ENCODE assay signal across 14 cellular contexts in the genomic region with DNA sequence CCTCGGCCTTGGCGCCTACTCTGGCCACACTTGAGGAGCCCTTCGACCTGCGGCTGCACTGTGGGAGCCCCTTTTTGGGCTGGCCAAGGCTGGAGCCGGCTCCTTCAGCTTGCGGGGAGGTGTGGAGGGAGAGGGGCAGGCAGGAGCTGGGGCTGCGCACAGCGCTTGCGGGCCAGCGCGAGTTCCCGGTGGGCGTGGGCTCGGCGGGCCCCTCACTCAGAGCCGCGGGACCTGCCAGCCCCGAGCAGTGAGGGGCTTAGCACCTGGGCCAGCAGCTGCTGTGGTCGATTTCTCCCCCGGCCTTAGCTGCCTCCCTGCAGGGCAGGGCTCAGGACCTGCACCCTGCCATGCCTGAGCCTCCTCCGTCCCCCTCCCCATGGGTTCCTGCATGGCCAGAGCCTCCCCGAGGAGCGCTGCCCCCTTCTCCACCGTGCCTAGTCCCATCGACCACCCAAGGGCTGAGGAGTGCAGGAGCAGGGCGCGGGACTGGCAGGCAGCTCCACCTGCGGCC.
"Had no signal": no experiment of that assay in that cellular context is flagged by ENCODE, and none has a peak within 500 bp of the region (broad histone marks: within the 10 kb centered on the region; RNA-seq: fewer than 3 reads in every experiment).

No MANE protein-coding gene starts in this region.

- H3K36me3 ChIP-seq: gastrocnemius medialis, heart right ventricle, tibial artery had no signal

- ATAC-seq: activated CD8-positive, alpha-beta T cell treated with anti-CD3 and anti-CD28 coated beads, Interleukin-2, amount 10 ng/mL, durations not matched to agents 7 days and 5 days; effector memory CD8-positive, alpha-beta T cell; gastrocnemius medialis; heart right ventricle had no signal

- H3K4me1 ChIP-seq: gastrocnemius medialis, heart right ventricle, tibial artery had no signal

- H3K27ac Mint-ChIP-seq: activated CD8-positive, alpha-beta T cell treated with anti-CD3 and anti-CD28 coated beads, Interleukin-2, amount 10 ng/mL, durations not matched to agents 7 days and 5 days; activated naive CD4-positive, alpha-beta T cell treated with anti-CD3 and anti-CD28 coated beads, Interleukin-2, amount 50 U/mL, for 24 hours; brain; dendritic cell treated with granulocyte-macrophage colony-stimulating factor and Interleukin-4, amounts not matched to agents 40 ng/mL and 50 ng/mL, for 4 days; effector memory CD8-positive, alpha-beta T cell; naive B cell had no signal

- H3K27me3 Mint-ChIP-seq: activated naive CD4-positive, alpha-beta T cell treated with anti-CD3 and anti-CD28 coated beads, Interleukin-2, amount 50 U/mL, for 24 hours; brain; dendritic cell treated with granulocyte-macrophage colony-stimulating factor and Interleukin-4, amounts not matched to agents 40 ng/mL and 50 ng/mL, for 4 days; effector memory CD8-positive, alpha-beta T cell; naive B cell had no signal

- H3K27ac ChIP-seq: epithelial cell of prostate, gastrocnemius medialis, heart right ventricle, skin epidermis, tibial artery had no signal

- H3K4me1 Mint-ChIP-seq: activated naive CD4-positive, alpha-beta T cell treated with anti-CD3 and anti-CD28 coated beads, Interleukin-2, amount 50 U/mL, for 24 hours; naive B cell had no signal

- DNase-seq: activated CD4-positive, alpha-beta T cell treated with anti-CD3 and anti-CD28 coated beads for 48 hours; activated CD8-positive, alpha-beta memory T cell treated with anti-CD3 and anti-CD28 coated beads, Interleukin-2, amount 50 U/mL, for 48 hours; activated CD8-positive, alpha-beta T cell treated with anti-CD3 and anti-CD28 coated beads, Interleukin-2, amount 10 ng/mL, durations not matched to agents 7 days and 5 days; effector memory CD8-positive, alpha-beta T cell; gastrocnemius medialis; naive B cell; T1000; tibial artery had no signal

- H3K27me3 ChIP-seq: gastrocnemius medialis, heart right ventricle, tibial artery had no signal

- H3K36me3 Mint-ChIP-seq: activated naive CD4-positive, alpha-beta T cell treated with anti-CD3 and anti-CD28 coated beads, Interleukin-2, amount 50 U/mL, for 24 hours; naive B cell had no signal

- H3K4me3 ChIP-seq: gastrocnemius medialis, heart right ventricle, skin epidermis, tibial artery had no signal

- H3K4me3 Mint-ChIP-seq: activated CD8-positive, alpha-beta T cell treated with anti-CD3 and anti-CD28 coated beads, Interleukin-2, amount 10 ng/mL, durations not matched to agents 7 days and 5 days; activated naive CD4-positive, alpha-beta T cell treated with anti-CD3 and anti-CD28 coated beads, Interleukin-2, amount 50 U/mL, for 24 hours; brain; dendritic cell treated with granulocyte-macrophage colony-stimulating factor and Interleukin-4, amounts not matched to agents 40 ng/mL and 50 ng/mL, for 4 days; effector memory CD8-positive, alpha-beta T cell; naive B cell had no signal

- H3K9me3 ChIP-seq: gastrocnemius medialis, heart right ventricle, tibial artery had no signal
